20 cellular contexts compared by ENCODE assay signal in the genomic region with DNA sequence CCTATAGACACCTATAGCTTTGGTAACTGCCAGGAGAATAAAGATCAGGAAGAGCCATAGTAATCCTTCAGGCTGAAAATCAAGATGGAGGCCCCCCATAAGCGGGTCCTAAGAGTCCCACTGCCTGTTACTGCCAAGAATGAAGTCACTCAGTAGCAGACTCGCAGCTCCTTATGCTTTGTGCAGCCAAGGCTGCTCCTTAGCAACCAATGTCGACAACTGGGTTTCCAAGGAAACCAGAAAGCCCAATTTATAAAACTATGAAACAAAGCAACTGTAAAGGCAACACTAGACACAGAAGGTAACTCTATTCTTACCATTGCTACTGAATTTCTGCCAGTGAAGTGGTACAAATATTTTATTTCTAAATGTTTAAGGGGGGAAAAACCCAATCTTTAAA. TPM values are rescaled to one million over a fixed set of nuclear protein-coding genes. Genes with fewer than 3 reads are reported as not detected.
DNase-seq lines count a peak whose midpoint lies in the region; ATAC-seq and TF ChIP-seq lines count a peak whose summit lies in the region.
"Had no signal": no experiment of that assay in that cellular context is flagged by ENCODE, and none has a peak within 500 bp of the region (broad histone marks: within the 10 kb centered on the region; RNA-seq: fewer than 3 reads in every experiment).

No MANE protein-coding gene starts in this region.

- H3K36me3 Mint-ChIP-seq in brain (peaks cover 45% of the 10 kb centered on the region), neural crest cell (ENCODE audit: low read depth) (no peaks in the 10 kb centered on the region)
- H3K36me3 Mint-ChIP-seq: memory B cell, naive B cell had no signal

- H3K27me3 Mint-ChIP-seq in brain (no peaks in the 10 kb centered on the region), neural crest cell (ENCODE audit: low read depth) (no peaks in the 10 kb centered on the region)
- H3K27me3 Mint-ChIP-seq: memory B cell, naive B cell had no signal

- peak overlapping the region in 4 of 5 experiments; percentile 47 to 74 (median 64) for H3K4me3 Mint-ChIP-seq in brain
- no peak overlapping the region for H3K4me3 Mint-ChIP-seq in neural crest cell
- H3K4me3 Mint-ChIP-seq: memory B cell had no signal

- H3K27ac Mint-ChIP-seq in brain: peak overlapping the region; percentile 63 to 96 (median 92)
- H3K27ac Mint-ChIP-seq in neural crest cell (ENCODE audit: unreplicated experiment): peak overlapping the region; percentile 65
- H3K27ac Mint-ChIP-seq: memory B cell had no signal

- TF ChIP-seq CTCF in brain (conservative IDR thresholded peaks at IDR 0.05): no peak
- TF ChIP-seq CTCF in neural crest cell (conservative IDR thresholded peaks at IDR 0.05): no peak

- peaks cover 0 to 14% (median 9%) of the 10 kb centered on the region in 5 experiments for H3K9me3 Mint-ChIP-seq in brain
- H3K9me3 Mint-ChIP-seq in neural crest cell: no peaks in the 10 kb centered on the region
- H3K9me3 Mint-ChIP-seq: memory B cell had no signal

- H3K4me1 Mint-ChIP-seq in brain (peaks cover 73% of the 10 kb centered on the region), neural crest cell (peaks cover 12% of the 10 kb centered on the region)
- H3K4me1 Mint-ChIP-seq: memory B cell, naive B cell had no signal

- peak; percentile 15 for DNase-seq in DMS 273 (lab: John Stamatoyannopoulos, UW; ENCODE audit: unreplicated experiment)
- DNase-seq in DMS 273 treated with DMSO at 0.1 percent for 48 hours (lab: John Stamatoyannopoulos, UW): no peak
- DNase-seq in M059J (ENCODE audit: low read depth): peak; percentile 19
- peak; percentile 2 for DNase-seq in neural crest cell (ENCODE audit: low read depth, low spot score)
- DNase-seq in islet precursor cell: no peak
- DNase-seq: activated CD4-positive, alpha-beta T cell treated with anti-CD3 and anti-CD28 coated beads for 4 hours; activated naive CD4-positive, alpha-beta T cell treated with anti-CD3 and anti-CD28 coated beads, Interleukin-2, amount 50 U/mL, for 16 hours; AML-193; cerebellar nuclear complex; effector CD4-positive, alpha-beta T cell; gastrocnemius medialis; naive B cell; NCI-H345; Peyer's patch; T-helper 1 cell had no signal

- no peak for ATAC-seq in HG02571 (IDR thresholded peaks at IDR 0.05; ENCODE audit: unreplicated experiment)
- ATAC-seq in GM21528 (IDR thresholded peaks at IDR 0.05; ENCODE audit: low FRiP score, unreplicated experiment): no peak
- ATAC-seq: esophagus mucosa, gastrocnemius medialis had no signal

RNA-seq across cellular contexts. Expression of gene DCLK1, which starts 56.5 kb away (rescaled TPM):
- total RNA-seq in M059J (2014; rRNA removed; shearing (Covaris generic)): 1.2 and 2.0 TPM in 2 replicates
- polyA plus RNA-seq in brain (ENCODE audit: insufficient read depth, low read depth, low replicate concordance): 12.6 TPM
- 20.0 and 22.4 TPM in 2 replicates for total RNA-seq in neural crest cell

Comparison
In these comparisons a context has a peak if more than half of its experiments do, and no peak if none do; other contexts are left out.
1. DNase-seq: peak in DMS 273 (single experiment), M059J (single experiment) and neural crest cell (single experiment); none in DMS 273 treated with DMSO at 0.1 percent for 48 hours (single experiment) and islet precursor cell (single experiment).